In the genomic region with DNA sequence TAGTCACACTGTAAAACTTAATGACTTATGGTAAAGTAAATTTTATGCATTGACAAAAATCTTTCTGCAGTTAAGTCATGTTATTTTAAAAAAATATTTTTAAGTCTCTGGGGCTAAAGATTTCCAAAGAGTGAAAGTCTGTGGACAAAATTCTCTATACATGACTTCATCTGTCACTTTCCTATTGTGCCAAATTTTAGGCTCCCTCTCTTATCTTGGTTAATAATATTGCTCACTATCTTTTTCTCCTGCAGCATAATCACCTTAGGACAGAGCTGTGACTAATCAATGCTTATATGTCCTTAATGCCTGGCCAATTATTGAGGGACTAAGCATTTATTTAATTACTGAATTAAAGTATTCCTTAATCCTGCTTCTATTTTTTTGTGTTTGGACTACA, we compare ENCODE assay signal across 31 cellular contexts. TPM values are rescaled to one million over a fixed set of nuclear protein-coding genes. Genes with fewer than 3 reads are reported as not detected.
DNase-seq lines count a peak whose midpoint lies in the region; ATAC-seq and TF ChIP-seq lines count a peak whose summit lies in the region.
"Had no signal": no experiment of that assay in that cellular context is flagged by ENCODE, and none has a peak within 500 bp of the region (broad histone marks: within the 10 kb centered on the region; RNA-seq: fewer than 3 reads in every experiment).

No MANE protein-coding gene starts in this region.

- H3K4me1 ChIP-seq in adipocyte (ENCODE audit: control insufficient read depth, insufficient read depth, low read length) (peaks cover 58% of the 10 kb centered on the region), tibial artery (peaks cover 0 to 97% (median 35%) of the 10 kb centered on the region in 4 donors), left lung (peaks cover 0 to 6% of the 10 kb centered on the region in 2 donors)
- H3K4me1 ChIP-seq: prostate gland, SJCRH30 had no signal

- DNase-seq in DMS 273 treated with DMSO at 0.1 percent for 48 hours (lab: John Stamatoyannopoulos, UW) (peak; percentile 37), DMS 273 (lab: John Stamatoyannopoulos, UW; ENCODE audit: unreplicated experiment) (no peak), adipocyte (ENCODE audit: low read depth) (peak; percentile 31), kidney tubule cell (ENCODE audit: low spot score) (peak; percentile 32), tibial artery (no peak), left lung (no peak)
- DNase-seq: activated CD4-positive, alpha-beta T cell treated with anti-CD3 and anti-CD28 coated beads for 36 hours; activated CD8-positive, alpha-beta memory T cell treated with anti-CD3 and anti-CD28 coated beads, Interleukin-2, amount 50 U/mL, for 48 hours; activated CD8-positive, alpha-beta T cell treated with anti-CD3 and anti-CD28 coated beads for 36 hours; activated naive CD4-positive, alpha-beta T cell treated with Interleukin-2 at 50 U/mL for 16 hours; adrenal gland; AML-193; CD4-positive, alpha-beta T cell; hypothalamus; left cardiac atrium; NCI-H1436; NCI-H2107; NCI-H345; NCI-H748 treated with DMSO at 0.1 percent for 48 hours; right lobe of liver; RPMI8226; SJCRH30; stimulated activated CD4-positive, alpha-beta T cell treated with anti-CD3 and anti-CD28 coated beads, Interleukin-4, amount 100 ng/mL, for 24 hours; T1000; trophoblast cell had no signal

- H3K4me3 ChIP-seq in adipocyte (ENCODE audit: low read length) (peak overlapping the region; percentile 15), tibial artery (no peak overlapping the region), left lung (no peak overlapping the region)
- H3K4me3 ChIP-seq: adrenal gland, prostate gland, right lobe of liver, SJCRH30 had no signal

- intact Hi-C loops in tibial artery (cut with DNase I; ENCODE audit: low total_unique reads) (no loop called here), left lung (cut with DNase I) (no loop called here)

- H3K9me3 ChIP-seq in adipocyte (ENCODE audit: control insufficient read depth, low read length): no peaks in the 10 kb centered on the region
- no peaks in the 10 kb centered on the region for H3K9me3 ChIP-seq in tibial artery
- no peaks in the 10 kb centered on the region for H3K9me3 ChIP-seq in left lung
- H3K9me3 ChIP-seq: adrenal gland, prostate gland, right lobe of liver, SJCRH30 had no signal

- peak overlapping the region; percentile 31 for H3K9ac ChIP-seq in adipocyte (ENCODE audit: low read length)

- TF ChIP-seq CTCF in tibial artery (IDR thresholded peaks at IDR 0.05): no peak
- TF ChIP-seq CTCF in left lung (IDR thresholded peaks at IDR 0.05): no peak

- no peaks in the 10 kb centered on the region for H3K27me3 ChIP-seq in adipocyte (replicated peaks; ENCODE audit: control insufficient read depth, insufficient read depth, low read length)
- H3K27me3 ChIP-seq in tibial artery: no peaks in the 10 kb centered on the region
- H3K27me3 ChIP-seq in left lung: no peaks in the 10 kb centered on the region
- H3K27me3 ChIP-seq: adrenal gland, right lobe of liver, SJCRH30 had no signal

- ATAC-seq in left lung (no peak), GM18873 (IDR thresholded peaks at IDR 0.05; ENCODE audit: low FRiP score, unreplicated experiment) (no peak), HG02981 (IDR thresholded peaks at IDR 0.05; ENCODE audit: unreplicated experiment) (no peak)
- ATAC-seq: activated CD4-positive, alpha-beta T cell treated with anti-CD3 and anti-CD28 coated beads for 36 hours; activated CD8-positive, alpha-beta T cell treated with anti-CD3 and anti-CD28 coated beads for 36 hours; left cardiac atrium had no signal

- H3K36me3 ChIP-seq in adipocyte (ENCODE audit: control insufficient read depth, insufficient read depth, low read length, severe bottlenecking) (no peaks in the 10 kb centered on the region), tibial artery (no peaks in the 10 kb centered on the region), left lung (no peaks in the 10 kb centered on the region)
- H3K36me3 ChIP-seq: adrenal gland, prostate gland, right lobe of liver, SJCRH30 had no signal

- peak overlapping the region; percentile 26 to 95 for H3K27ac ChIP-seq in tibial artery
- H3K27ac ChIP-seq in left lung: peak overlapping the region in 1 of 2 donors; percentile 9
- H3K27ac ChIP-seq: 22Rv1, adrenal gland, prostate gland, SJCRH30, VCaP had no signal

RNA-seq across cellular contexts. Expression of a gene that starts 15.2 kb away (rescaled TPM):
- 10 to 100 TPM; 37.7 to 37.8 TPM for total RNA-seq in left lung
- total RNA-seq: activated CD4-positive, alpha-beta T cell treated with anti-CD3 and anti-CD28 coated beads for 36 hours; activated CD8-positive, alpha-beta T cell treated with anti-CD3 and anti-CD28 coated beads for 36 hours; activated T-helper 1 cell treated with anti-CD3 and anti-CD28 coated beads, Interleukin-12 subunit alpha, Interleukin-12 subunit beta, Interleukin-2, Interleukin-4 antibody, amounts not matched to agents 30 ng/mL and 10 ng/mL and 1 ng/mL, durations not matched to agents 14 hours and 24 hours and 36 hours; CD4-positive, alpha-beta T cell had no signal

Comparison
In these comparisons a context has a peak if more than half of its experiments do, and no peak if none do; other contexts are left out.
1. DNase-seq: peak in DMS 273 treated with DMSO at 0.1 percent for 48 hours (single experiment), adipocyte (single experiment) and kidney tubule cell (single experiment); none in DMS 273 (single experiment), tibial artery (0 of 2) and left lung (0 of 2).